ENCODE assay signal across 6 cellular contexts in genomic region chr15:52238989-52239525, GRCh38. TPM values are rescaled to one million over a fixed set of nuclear protein-coding genes. Genes with fewer than 3 reads are reported as not detected.
DNase-seq lines count a peak whose midpoint lies in the region; ATAC-seq, FAIRE-seq and TF ChIP-seq lines count a peak whose summit lies in the region.
"Not testable (repeated sequence)": the region's sequence is repeated elsewhere in the genome, so short reads cannot be mapped to it uniquely, and the experiment has no call there.
"Had no signal": no experiment of that assay in that cellular context is flagged by ENCODE, and none has a peak within 500 bp of the region (broad histone marks: within the 10 kb centered on the region; RNA-seq: fewer than 3 reads in every experiment).

No MANE protein-coding gene starts in this region.

- BruUV-seq in HepG2 (replicated peaks; lab: Mats Ljungman, UMichigan), result not testable (repeated sequence)

- not testable (repeated sequence) for H3K18ac ChIP-seq in neuronal stem cell (ENCODE audit: low read length)

- in situ Hi-C loops in HepG2 (cut with HindIII; ENCODE audit: extremely low pct_ligation_motif_present, low pct_unique_long_range_greater_than_20kb), result not testable (repeated sequence)

- intact Hi-C loops in HepG2 (cut with micrococcal nuclease; ENCODE audit: unreplicated experiment), result not testable (repeated sequence)

- CTCF ChIA-PET in HepG2 (lab: Yijun Ruan, JAX; ENCODE audit: low intra/inter-chr PET ratio, low total read pairs), result not testable (repeated sequence)

- H3K14ac ChIP-seq in neuronal stem cell (ENCODE audit: low read length), result peak overlapping the region; percentile 49

- H3K4me1 Mint-ChIP-seq in stimulated activated memory B cell treated with anti-CD40 and anti-IgM and Interleukin-4, amounts not matched to agents 10 μg/mL and 1 μg/mL and 100 μg/mL, for 72 hours, result peaks cover 47% of the 10 kb centered on the region

- H3K9me3 Mint-ChIP-seq in stimulated activated memory B cell treated with anti-CD40 and anti-IgM and Interleukin-4, amounts not matched to agents 10 μg/mL and 1 μg/mL and 100 μg/mL, for 72 hours, result not testable (repeated sequence)

- not testable (repeated sequence) for H2BK12ac ChIP-seq in neuronal stem cell (ENCODE audit: low read length)

- FAIRE-seq in HepG2 (lab: Jason Lieb, UNC), result not testable (repeated sequence)

- H3K79me1 ChIP-seq in neuronal stem cell (ENCODE audit: low read depth, low read length), result not testable (repeated sequence)

- not testable (repeated sequence) for TF ChIP-seq POLR2A in HepG2 (IDR thresholded peaks at IDR 0.05; ENCODE audit: insufficient read depth in 1 of 2, low read depth in 2 of 2, low read length in 2 of 2)

- not testable (repeated sequence) for H4K91ac ChIP-seq in neuronal stem cell (ENCODE audit: low read depth, low read length, poor library complexity)

- not testable (repeated sequence) for H2BK120ac ChIP-seq in neuronal stem cell (ENCODE audit: low read depth, low read length)

- H3K9me3 ChIP-seq in HepG2 (ENCODE audit: low read length); neuronal stem cell (replicated peaks in 1 of 2; ENCODE audit: control insufficient read depth in 2 of 2, insufficient read depth in 1 of 2, low read depth in 1 of 2, low read length in 2 of 2): not testable (repeated sequence)

- POLR2A ChIA-PET in HepG2 (lab: Yijun Ruan, JAX), result not testable (repeated sequence)

- not testable (repeated sequence) for TF ChIP-seq RAD21 in Ishikawa (IDR thresholded peaks at IDR 0.05; ENCODE audit: low read depth); HepG2 (CRISPR knock-in tag; IDR thresholded peaks at IDR 0.05)

- not testable (repeated sequence) for H4K20me1 ChIP-seq in HepG2 (ENCODE audit: insufficient read depth, low read length)

- not testable (repeated sequence) for H3K4me2 ChIP-seq in HepG2 (ENCODE audit: low read depth, low read length); neuronal stem cell (ENCODE audit: insufficient read depth, low read length, poor library complexity, severe bottlenecking)

- TF ChIP-seq CTCF in HepG2 (CRISPR knock-in tag; IDR thresholded peaks at IDR 0.05), result not testable (repeated sequence)

- ATAC-seq in esophagus mucosa, result peak; percentile 30
- ATAC-seq in HepG2; stimulated activated memory B cell treated with anti-CD40 and anti-IgM and Interleukin-4, amounts not matched to agents 10 μg/mL and 1 μg/mL and 100 μg/mL, for 72 hours: not testable (repeated sequence)

- not testable (repeated sequence) for H3K23ac ChIP-seq in neuronal stem cell (ENCODE audit: low read depth, low read length, poor library complexity)

- peak overlapping the region; percentile 95 for H3K27ac Mint-ChIP-seq in stimulated activated memory B cell treated with anti-CD40 and anti-IgM and Interleukin-4, amounts not matched to agents 10 μg/mL and 1 μg/mL and 100 μg/mL, for 72 hours

- not testable (repeated sequence) for H3K27me3 ChIP-seq in HepG2 (ENCODE audit: control insufficient read depth in 1 of 2, insufficient read depth in 2 of 2, low read length in 2 of 2); neuronal stem cell (ENCODE audit: control insufficient read depth in 3 of 3, insufficient read depth in 3 of 3, low read depth in 1 of 3, low read length in 3 of 3)

- H2AK5ac ChIP-seq in neuronal stem cell (ENCODE audit: low read depth, low read length), result not testable (repeated sequence)

- H3K79me2 ChIP-seq in HepG2 (ENCODE audit: insufficient read depth, low read length), result not testable (repeated sequence)

- not testable (repeated sequence) for H3K9ac ChIP-seq in HepG2 (ENCODE audit: insufficient read depth, low read depth, low read length); neuronal stem cell (ENCODE audit: low read depth, low read length, poor library complexity)

- H3K4me3 ChIP-seq in HepG2 (replicated peaks in 1 of 3; ENCODE audit: insufficient read depth in 1 of 3, low read depth in 2 of 3, low read length in 3 of 3); neuronal stem cell (ENCODE audit: low read length in 2 of 2): not testable (repeated sequence)

- not testable (repeated sequence) for H2BK15ac ChIP-seq in neuronal stem cell (ENCODE audit: low read length)

- H3K36me3 ChIP-seq in HepG2 (replicated peaks in 1 of 2; ENCODE audit: control insufficient read depth in 1 of 2, insufficient read depth in 2 of 2, low read length in 2 of 2) (peaks cover 16 to 68% of the 10 kb centered on the region in 2 experiments), neuronal stem cell (replicated peaks in 1 of 2; ENCODE audit: control insufficient read depth in 2 of 2, insufficient read depth in 2 of 2, low read length in 2 of 2) (peaks cover 15 to 42% of the 10 kb centered on the region in 2 donors)

- not testable (repeated sequence) for TF ChIP-seq EP300 in Ishikawa (IDR thresholded peaks at IDR 0.05; ENCODE audit: borderline replicate concordance); HepG2 (IDR thresholded peaks at IDR 0.05; ENCODE audit: low read depth in 2 of 2, low read length in 2 of 2); HepG2 (CRISPR knock-in tag; IDR thresholded peaks at IDR 0.05; ENCODE audit: borderline replicate concordance)

- not testable (repeated sequence) for H3K4me1 ChIP-seq in HepG2 (ENCODE audit: insufficient read depth, low read length); neuronal stem cell (ENCODE audit: control insufficient read depth in 2 of 2, insufficient read depth in 1 of 2, low read depth in 1 of 2, low read length in 2 of 2)

- not testable (repeated sequence) for H3K27ac ChIP-seq in HepG2 (ENCODE audit: extremely low read length, insufficient read depth, low read length); neuronal stem cell (replicated peaks; ENCODE audit: low read length)

- H4K8ac ChIP-seq in neuronal stem cell (ENCODE audit: low read depth, low read length), result not testable (repeated sequence)

- not testable (repeated sequence) for H2BK5ac ChIP-seq in neuronal stem cell (ENCODE audit: low read length)

- DNase-seq in HepG2 (ENCODE audit: low spot score); neuronal stem cell (ENCODE audit: low spot score): not testable (repeated sequence)

- not testable (repeated sequence) for H3K4ac ChIP-seq in neuronal stem cell (ENCODE audit: low read length)

- H3K4me3 Mint-ChIP-seq in stimulated activated memory B cell treated with anti-CD40 and anti-IgM and Interleukin-4, amounts not matched to agents 10 μg/mL and 1 μg/mL and 100 μg/mL, for 72 hours, result not testable (repeated sequence)

- WGBS in HepG2 (ENCODE audit: low lambda C conversion rate), result 97% methylated on average over 12 of the region's 13 CpGs
- no CpG with 5 or more reads among the region's 13 CpGs for WGBS in neuronal stem cell (ENCODE audit: extremely low coverage in 2 of 2, insufficient read length in 2 of 2, insufficient replicate concordance in 1 of 2), 2 donors

- H3K27me3 Mint-ChIP-seq in stimulated activated memory B cell treated with anti-CD40 and anti-IgM and Interleukin-4, amounts not matched to agents 10 μg/mL and 1 μg/mL and 100 μg/mL, for 72 hours, result not testable (repeated sequence)

- H2AFZ ChIP-seq in HepG2 (ENCODE audit: low read length); neuronal stem cell (ENCODE audit: low read length): not testable (repeated sequence)

- not testable (repeated sequence) for H3K36me3 Mint-ChIP-seq in stimulated activated memory B cell treated with anti-CD40 and anti-IgM and Interleukin-4, amounts not matched to agents 10 μg/mL and 1 μg/mL and 100 μg/mL, for 72 hours

RNA-seq across cellular contexts. Expression of gene GNB5, which starts 47.9 kb away (rescaled TPM):
- total RNA-seq in esophagus mucosa (11.8 TPM), HepG2 (2016; rRNA removed; fragmentation: Illumina TruSeq; extraction: Trizol) (13.7 and 17.1 TPM in 2 replicates)
- total RNA-seq in HepG2 (2016; cell fraction: cytosol; rRNA removed; fragmentation: Illumina TruSeq; extraction: Trizol; ENCODE audit: low read depth), result 5.4 and 6.6 TPM in 2 replicates
- 12.6 and 16.2 TPM in 2 replicates for total RNA-seq in HepG2 (2016; cell fraction: insoluble cytoplasmic fraction; rRNA removed; fragmentation: Illumina TruSeq; extraction: Trizol)
- 13.3 and 14.1 TPM in 2 replicates for total RNA-seq in HepG2 (2016; cell fraction: membrane; rRNA removed; fragmentation: Illumina TruSeq; extraction: Trizol)
- total RNA-seq in HepG2 (2016; cell fraction: nucleus; rRNA removed; fragmentation: Illumina TruSeq; extraction: Trizol), result 7.2 and 7.4 TPM in 2 replicates
- 14.4 and 19.7 TPM in 2 replicates for polyA plus RNA-seq in HepG2 (2011; rRNA removed)
- polyA plus RNA-seq in HepG2 (2011; cell fraction: cytosol; rRNA removed), result 17.2 and 23.8 TPM in 2 replicates
- polyA plus RNA-seq in HepG2 (2011; cell fraction: nucleus; rRNA removed), result 14.8 and 18.3 TPM in 2 replicates
- 21.2 and 28.3 TPM in 2 replicates for polyA plus RNA-seq in HepG2 (2012)
- 5.0 and 5.9 TPM in 2 replicates for polyA plus RNA-seq in HepG2 (2016; cell fraction: cytosol; fragmentation: Illumina TruSeq; extraction: Trizol; ENCODE audit: low read depth)
- polyA plus RNA-seq in HepG2 (2016; cell fraction: insoluble cytoplasmic fraction; fragmentation: Illumina TruSeq; extraction: Trizol; ENCODE audit: low read depth), result 15.6 and 16.3 TPM in 2 replicates
- polyA plus RNA-seq in HepG2 (2016; cell fraction: membrane; fragmentation: Illumina TruSeq; extraction: Trizol; ENCODE audit: low read depth), result 9.1 and 9.7 TPM in 2 replicates
- polyA plus RNA-seq in HepG2 (2016; cell fraction: nucleus; fragmentation: Illumina TruSeq; extraction: Trizol; ENCODE audit: insufficient read depth, low read depth), result 9.1 and 9.3 TPM in 2 replicates
- polyA minus RNA-seq in HepG2 (2011; rRNA and poly(A)+ RNA removed; ENCODE audit: low replicate concordance), result 18.1 and 41.8 TPM in 2 replicates
- polyA minus RNA-seq in HepG2 (2011; cell fraction: cytosol; rRNA and poly(A)+ RNA removed), result 13.5 and 18.1 TPM in 2 replicates
- 22.7 and 26.6 TPM in 2 replicates for polyA minus RNA-seq in HepG2 (2011; cell fraction: nucleus; rRNA and poly(A)+ RNA removed)
- polyA plus RNA-seq in neuronal stem cell (2013, experiment 1 of 2), result 20.4 TPM
- polyA plus RNA-seq in neuronal stem cell (2013, experiment 2 of 2), result 20.0 TPM

RNA-seq across cellular contexts. Expression of gene MYO5C, which starts 56.5 kb away (rescaled TPM):
- total RNA-seq in esophagus mucosa (19.7 TPM), HepG2 (2016; rRNA removed; fragmentation: Illumina TruSeq; extraction: Trizol) (23.7 and 37.3 TPM in 2 replicates)
- 7.8 and 10.0 TPM in 2 replicates for total RNA-seq in HepG2 (2016; cell fraction: cytosol; rRNA removed; fragmentation: Illumina TruSeq; extraction: Trizol; ENCODE audit: low read depth)
- 22.8 and 32.5 TPM in 2 replicates for total RNA-seq in HepG2 (2016; cell fraction: insoluble cytoplasmic fraction; rRNA removed; fragmentation: Illumina TruSeq; extraction: Trizol)
- 18.9 and 21.8 TPM in 2 replicates for total RNA-seq in HepG2 (2016; cell fraction: membrane; rRNA removed; fragmentation: Illumina TruSeq; extraction: Trizol)
- 39.3 and 39.5 TPM in 2 replicates for total RNA-seq in HepG2 (2016; cell fraction: nucleus; rRNA removed; fragmentation: Illumina TruSeq; extraction: Trizol)
- 13.7 and 15.7 TPM in 2 replicates for polyA plus RNA-seq in HepG2 (2011; rRNA removed)
- 7.3 and 7.9 TPM in 2 replicates for polyA plus RNA-seq in HepG2 (2011; cell fraction: cytosol; rRNA removed)
- 17.4 and 19.9 TPM in 2 replicates for polyA plus RNA-seq in HepG2 (2011; cell fraction: nucleus; rRNA removed)
- 7.0 and 10.2 TPM in 2 replicates for polyA plus RNA-seq in HepG2 (2012)
- polyA plus RNA-seq in HepG2 (2016; cell fraction: cytosol; fragmentation: Illumina TruSeq; extraction: Trizol; ENCODE audit: low read depth), result 1.7 and 1.8 TPM in 2 replicates
- 23.1 and 25.5 TPM in 2 replicates for polyA plus RNA-seq in HepG2 (2016; cell fraction: insoluble cytoplasmic fraction; fragmentation: Illumina TruSeq; extraction: Trizol; ENCODE audit: low read depth)
- 4.2 TPM in 2 replicates for polyA plus RNA-seq in HepG2 (2016; cell fraction: membrane; fragmentation: Illumina TruSeq; extraction: Trizol; ENCODE audit: low read depth)
- 35.8 and 37.1 TPM in 2 replicates for polyA plus RNA-seq in HepG2 (2016; cell fraction: nucleus; fragmentation: Illumina TruSeq; extraction: Trizol; ENCODE audit: insufficient read depth, low read depth)
- 23.1 and 52.1 TPM in 2 replicates for polyA minus RNA-seq in HepG2 (2011; rRNA and poly(A)+ RNA removed; ENCODE audit: low replicate concordance)
- 10.5 and 13.8 TPM in 2 replicates for polyA minus RNA-seq in HepG2 (2011; cell fraction: cytosol; rRNA and poly(A)+ RNA removed)
- polyA minus RNA-seq in HepG2 (2011; cell fraction: nucleus; rRNA and poly(A)+ RNA removed), result 52.0 and 54.7 TPM in 2 replicates
- polyA plus RNA-seq in neuronal stem cell (2013, experiment 1 of 2), result 4.4 TPM
- 4.4 TPM for polyA plus RNA-seq in neuronal stem cell (2013, experiment 2 of 2)
- polyA plus RNA-seq: CD14-positive monocyte had no signal
